In the genomic region with DNA sequence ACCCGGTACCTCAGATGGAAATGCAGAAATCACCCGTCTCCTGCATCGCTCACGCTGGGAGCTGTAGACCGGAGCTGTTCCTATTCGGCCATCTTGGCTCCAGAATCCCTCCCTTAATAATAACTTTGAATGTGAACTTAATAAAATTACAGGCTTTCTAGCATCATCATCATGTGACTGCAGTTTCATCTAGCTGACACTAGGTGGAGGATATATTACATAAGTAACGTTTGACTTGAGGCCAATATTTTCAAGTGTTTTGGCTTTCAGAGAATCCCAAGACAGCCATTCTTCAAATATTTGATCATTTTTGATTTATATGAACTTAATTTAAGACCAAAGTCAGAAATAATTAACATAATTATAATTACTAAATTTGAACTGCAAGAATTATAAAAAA, we compare ENCODE assay signal across 11 cellular contexts.
A peak's percentile ranks its signal among the peaks of the same experiment; 100 is the strongest.
DNase-seq lines count a peak whose midpoint lies in the region; ATAC-seq, FAIRE-seq and TF ChIP-seq lines count a peak whose summit lies in the region.
"Had no signal": no experiment of that assay in that cellular context is flagged by ENCODE, and none has a peak within 500 bp of the region (broad histone marks: within the 10 kb centered on the region; RNA-seq: fewer than 3 reads in every experiment).

No MANE protein-coding gene starts in this region.

- no peak overlapping the region for H3K4me3 Mint-ChIP-seq in activated T-cell treated with anti-CD3 and anti-CD28 coated beads, Interleukin-2, amount 50 U/mL, for 24 hours
- H3K4me3 Mint-ChIP-seq: CD8-positive, alpha-beta memory T cell; dendritic cell treated with granulocyte-macrophage colony-stimulating factor and Interleukin-4, amounts not matched to agents 40 ng/mL and 50 ng/mL, for 4 days; natural killer cell had no signal

- no peak overlapping the region for H3K27ac Mint-ChIP-seq in activated T-cell treated with anti-CD3 and anti-CD28 coated beads, Interleukin-2, amount 50 U/mL, for 24 hours
- H3K27ac Mint-ChIP-seq: CD8-positive, alpha-beta memory T cell; dendritic cell treated with granulocyte-macrophage colony-stimulating factor and Interleukin-4, amounts not matched to agents 40 ng/mL and 50 ng/mL, for 4 days; natural killer cell had no signal

- DNase-seq in A172 (ENCODE audit: low spot score) (peak; percentile 47), NCI-H69 (lab: John Stamatoyannopoulos, UW) (peak; percentile 46), choroid plexus epithelial cell (ENCODE audit: low read depth) (peak; percentile 1), SK-N-DZ (ENCODE audit: low spot score) (no peak), frontal cortex (ENCODE audit: low spot score in 2 of 2) (no peak)
- no peak for DNase-seq in activated T-cell treated with anti-CD3 and anti-CD28 coated beads, Interleukin-2, amount 50 U/mL, for 24 hours
- DNase-seq: CD8-positive, alpha-beta memory T cell; natural killer cell had no signal

- peaks cover 11% of the 10 kb centered on the region for H3K9me3 Mint-ChIP-seq in activated T-cell treated with anti-CD3 and anti-CD28 coated beads, Interleukin-2, amount 50 U/mL, for 24 hours
- H3K9me3 Mint-ChIP-seq: dendritic cell treated with granulocyte-macrophage colony-stimulating factor and Interleukin-4, amounts not matched to agents 40 ng/mL and 50 ng/mL, for 4 days had no signal

- H3K4me3 ChIP-seq in choroid plexus epithelial cell (ENCODE audit: low read depth, low read length): no peak overlapping the region

- ATAC-seq in GM18868 (IDR thresholded peaks at IDR 0.05; ENCODE audit: unreplicated experiment) (peak; percentile 66), GM19463 (IDR thresholded peaks at IDR 0.05; ENCODE audit: unreplicated experiment) (no peak)
- ATAC-seq: natural killer cell had no signal

- H3K27me3 Mint-ChIP-seq in activated T-cell treated with anti-CD3 and anti-CD28 coated beads, Interleukin-2, amount 50 U/mL, for 24 hours: no peaks in the 10 kb centered on the region
- H3K27me3 Mint-ChIP-seq: CD8-positive, alpha-beta memory T cell; dendritic cell treated with granulocyte-macrophage colony-stimulating factor and Interleukin-4, amounts not matched to agents 40 ng/mL and 50 ng/mL, for 4 days had no signal

- H3K4me1 Mint-ChIP-seq in activated T-cell treated with anti-CD3 and anti-CD28 coated beads, Interleukin-2, amount 50 U/mL, for 24 hours (ENCODE audit: low read depth): no peaks in the 10 kb centered on the region
- H3K4me1 Mint-ChIP-seq: CD8-positive, alpha-beta memory T cell; natural killer cell had no signal

- no peaks in the 10 kb centered on the region for H3K36me3 Mint-ChIP-seq in activated T-cell treated with anti-CD3 and anti-CD28 coated beads, Interleukin-2, amount 50 U/mL, for 24 hours (ENCODE audit: low read depth)
- H3K36me3 Mint-ChIP-seq: CD8-positive, alpha-beta memory T cell had no signal

- no peak for FAIRE-seq in frontal cortex (lab: Jason Lieb, UNC)

- TF ChIP-seq CTCF in choroid plexus epithelial cell (conservative IDR thresholded peaks at IDR 0.05; ENCODE audit: low read depth, low read length): no peak

Comparison
In these comparisons a context has a peak if more than half of its experiments do, and no peak if none do; other contexts are left out.
1. DNase-seq: peak in A172 (single experiment), NCI-H69 (single experiment) and choroid plexus epithelial cell (single experiment); none in activated T-cell treated with anti-CD3 and anti-CD28 coated beads, Interleukin-2, amount 50 U/mL, for 24 hours (single experiment), SK-N-DZ (single experiment) and frontal cortex (0 of 2).